In genomic region chr14:77320238-77320935, GRCh38 we compare ENCODE assay signal across 8 cellular contexts. TPM values are rescaled to one million over a fixed set of nuclear protein-coding genes. Genes with fewer than 3 reads are reported as not detected.
DNase-seq lines count a peak whose midpoint lies in the region; ATAC-seq and TF ChIP-seq lines count a peak whose summit lies in the region.

POMT2 (minus strand) TSS chr14:77320883; CDS start chr14:77320681, 202 bp downstream.

- no peaks in the 10 kb centered on the region for H3K27me3 ChIP-seq in kidney epithelial cell (ENCODE audit: control insufficient read depth, insufficient read depth, low read length)

- peak within 1 kb of the TSS; percentile 98 for H3K4me3 Mint-ChIP-seq in chondrocyte (ENCODE audit: unreplicated experiment)

- peaks cover 44% of the 10 kb centered on the region for H3K4me1 Mint-ChIP-seq in chondrocyte (ENCODE audit: low read depth)

- TF ChIP-seq CTCF in chondrocyte (IDR thresholded peaks at IDR 0.05) (peak; percentile 80), kidney epithelial cell (IDR thresholded peaks at IDR 0.05; ENCODE audit: insufficient read depth, low read length, poor library complexity, severe bottlenecking) (no peak)

- peak within 1 kb of the TSS; percentile 100 for H3K27ac Mint-ChIP-seq in chondrocyte (ENCODE audit: unreplicated experiment)

- H3K9me3 Mint-ChIP-seq in chondrocyte (ENCODE audit: low read depth) = no peaks in the 10 kb centered on the region

- H3K36me3 Mint-ChIP-seq in chondrocyte (ENCODE audit: low read depth) = no peaks in the 10 kb centered on the region

- ATAC-seq in GM19025 (IDR thresholded peaks at IDR 0.05; ENCODE audit: low read depth, unreplicated experiment) = peak; percentile 57
- peak; percentile 66 for ATAC-seq in HG03342 (IDR thresholded peaks at IDR 0.05; ENCODE audit: unreplicated experiment)

- no peaks in the 10 kb centered on the region for H3K27me3 Mint-ChIP-seq in chondrocyte (ENCODE audit: low read depth)

- DNase-seq in AML-193 (lab: John Stamatoyannopoulos, UW) = peak; percentile 78 to 81
- peak; percentile 91 for DNase-seq in NCI-H460 (ENCODE audit: extremely low read depth, low read depth)
- peak; percentile 83 for DNase-seq in activated CD4-positive, alpha-beta T cell treated with anti-CD3 and anti-CD28 coated beads for 24 hours (ENCODE audit: low read depth in 2 of 2)
- peak; percentile 98 for DNase-seq in chondrocyte (ENCODE audit: low spot score)
- DNase-seq in kidney epithelial cell (ENCODE audit: low read depth) = no peak
- peak; percentile 82 for DNase-seq in stimulated activated CD4-positive, alpha-beta T cell treated with anti-CD3 and anti-CD28 coated beads, Interleukin-1b, Interleukin-23, amount 100 ng/mL, for 1 hour (ENCODE audit: low read depth in 2 of 2)

- no peaks in the 10 kb centered on the region for H3K36me3 ChIP-seq in kidney epithelial cell (ENCODE audit: control insufficient read depth, insufficient read depth, low read length)

- peak within 1 kb of the TSS; percentile 95 for H3K4me3 ChIP-seq in kidney epithelial cell (ENCODE audit: low read depth, low read length)

RNA-seq across cellular contexts. Expression of gene POMT2, which starts in this region (rescaled TPM):
- 17.5 and 19.8 TPM in 2 replicates for total RNA-seq in NCI-H460 (2014; rRNA removed; shearing (Covaris generic))
- 51.6 and 60.3 TPM in 2 replicates for polyA plus RNA-seq in NCI-H460 (2014; cell fraction: nucleus; rRNA removed)
- total RNA-seq in chondrocyte (30.1 to 45.1 TPM (median 34.7 TPM) in 3 replicates), kidney epithelial cell (21.5 and 34.1 TPM in 2 replicates)
